1 cellular context compared by ENCODE assay signal in genomic region chr14:54698501-54698900, GRCh38.
TF ChIP-seq lines count a peak whose summit lies in the region.

No MANE protein-coding gene starts in this region.

TF ChIP-seq in GM23338, 12 proteins besides CTCF, POLR2A, EP300 and RAD21:
- TF ChIP-seq, protein P1, sequence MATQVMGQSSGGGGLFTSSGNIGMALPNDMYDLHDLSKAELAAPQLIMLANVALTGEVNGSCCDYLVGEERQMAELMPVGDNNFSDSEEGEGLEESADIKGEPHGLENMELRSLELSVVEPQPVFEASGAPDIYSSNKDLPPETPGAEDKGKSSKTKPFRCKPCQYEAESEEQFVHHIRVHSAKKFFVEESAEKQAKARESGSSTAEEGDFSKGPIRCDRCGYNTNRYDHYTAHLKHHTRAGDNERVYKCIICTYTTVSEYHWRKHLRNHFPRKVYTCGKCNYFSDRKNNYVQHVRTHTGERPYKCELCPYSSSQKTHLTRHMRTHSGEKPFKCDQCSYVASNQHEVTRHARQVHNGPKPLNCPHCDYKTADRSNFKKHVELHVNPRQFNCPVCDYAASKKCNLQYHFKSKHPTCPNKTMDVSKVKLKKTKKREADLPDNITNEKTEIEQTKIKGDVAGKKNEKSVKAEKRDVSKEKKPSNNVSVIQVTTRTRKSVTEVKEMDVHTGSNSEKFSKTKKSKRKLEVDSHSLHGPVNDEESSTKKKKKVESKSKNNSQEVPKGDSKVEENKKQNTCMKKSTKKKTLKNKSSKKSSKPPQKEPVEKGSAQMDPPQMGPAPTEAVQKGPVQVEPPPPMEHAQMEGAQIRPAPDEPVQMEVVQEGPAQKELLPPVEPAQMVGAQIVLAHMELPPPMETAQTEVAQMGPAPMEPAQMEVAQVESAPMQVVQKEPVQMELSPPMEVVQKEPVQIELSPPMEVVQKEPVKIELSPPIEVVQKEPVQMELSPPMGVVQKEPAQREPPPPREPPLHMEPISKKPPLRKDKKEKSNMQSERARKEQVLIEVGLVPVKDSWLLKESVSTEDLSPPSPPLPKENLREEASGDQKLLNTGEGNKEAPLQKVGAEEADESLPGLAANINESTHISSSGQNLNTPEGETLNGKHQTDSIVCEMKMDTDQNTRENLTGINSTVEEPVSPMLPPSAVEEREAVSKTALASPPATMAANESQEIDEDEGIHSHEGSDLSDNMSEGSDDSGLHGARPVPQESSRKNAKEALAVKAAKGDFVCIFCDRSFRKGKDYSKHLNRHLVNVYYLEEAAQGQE (IDR thresholded peaks at IDR 0.05; ENCODE audit: unreplicated experiment) = no peak
- TF ChIP-seq EZH2 (IDR thresholded peaks at IDR 0.05; ENCODE audit: low read depth, unreplicated experiment) = no peak
